In genomic region chr6:56708810-56709597, GRCh38 we compare ENCODE assay signal across 8 cellular contexts.
DNase-seq lines count a peak whose midpoint lies in the region; ATAC-seq, FAIRE-seq and TF ChIP-seq lines count a peak whose summit lies in the region.

No MANE protein-coding gene starts in this region.

- no peaks in the 10 kb centered on the region for H3K9me1 ChIP-seq in K562 (ENCODE audit: control insufficient read depth, insufficient read depth, low read length)

- TF ChIP-seq POLR2A in K562 (conservative IDR thresholded peaks at IDR 0.05), result no peak
- TF ChIP-seq POLR2A in upper lobe of left lung (IDR thresholded peaks at IDR 0.05), result no peak

- POLR2A ChIA-PET in A673 (lab: Charles Lee; ENCODE audit: low non-redundant PET) (no interaction called here), K562 (lab: Yijun Ruan, JAX) (no interaction called here)

- in situ Hi-C loops in K562 (cut with MboI), result no loop called here

- no peak overlapping the region for H2AFZ ChIP-seq in K562 (ENCODE audit: low read depth, low read length)

- 7% methylated on average over 4 of the region's 4 CpGs for WGBS in K562 (ENCODE audit: insufficient coverage, low coverage, missing lambda C conversion rate)
- WGBS in upper lobe of left lung, 2 donors, result 39 to 50% methylated on average over 4 of the region's 4 CpGs

- H3K9ac ChIP-seq in K562 (ENCODE audit: insufficient read depth in 1 of 2, low read depth in 2 of 2, low read length in 2 of 2) (no peak overlapping the region), kidney (ENCODE audit: low read length in 2 of 2) (no peak overlapping the region)

- H3K4me3 ChIP-seq in A673 (ENCODE audit: low read depth, low read length, poor library complexity, severe bottlenecking), result no peak overlapping the region
- H3K4me3 ChIP-seq in K562, result no peak overlapping the region
- no peak overlapping the region for H3K4me3 ChIP-seq in kidney (ENCODE audit: low read length in 2 of 2)
- H3K4me3 ChIP-seq in upper lobe of left lung, result no peak overlapping the region

- intact Hi-C loops in A673 (cut with micrococcal nuclease; ENCODE audit: unreplicated experiment), result loop anchor here (2.0 kb wide), 2 partner anchors 50 to 142 kb away; no protein-coding TSS in a partner anchor
- intact Hi-C loops in K562 (cut with micrococcal nuclease), result loop anchor here (5.0 kb wide), 1 partner anchor 143 kb away; no protein-coding TSS in a partner anchor
- intact Hi-C loops in kidney (cut with DNase I), result loop anchor here (10.0 kb wide), 1 partner anchor 136 kb away; no protein-coding TSS in a partner anchor

- TF ChIP-seq RAD21 in K562 (CRISPR knock-in tag; conservative IDR thresholded peaks at IDR 0.05 in 1 of 2, IDR thresholded peaks at IDR 0.05 in 1 of 2), result peak; percentile 46 to 62

- no peaks in the 10 kb centered on the region for H3K36me3 ChIP-seq in A673 (ENCODE audit: insufficient read depth, low read length, poor library complexity, severe bottlenecking)
- no peaks in the 10 kb centered on the region for H3K36me3 ChIP-seq in K562 (ENCODE audit: control insufficient read depth, insufficient read depth, low read length)
- H3K36me3 ChIP-seq in kidney (ENCODE audit: control insufficient read depth in 1 of 2, insufficient read depth in 2 of 2, low read length in 2 of 2), result no peaks in the 10 kb centered on the region
- no peaks in the 10 kb centered on the region for H3K36me3 ChIP-seq in upper lobe of left lung

- no peak for TF ChIP-seq EP300 in K562 (IDR thresholded peaks at IDR 0.05; ENCODE audit: low read length)
- TF ChIP-seq EP300 in upper lobe of left lung (IDR thresholded peaks at IDR 0.05), result no peak

- FAIRE-seq in GM19239 (lab: Jason Lieb, UNC) (peak; percentile 81), K562 (lab: Jason Lieb, UNC) (no peak), kidney (lab: Jason Lieb, UNC) (peak; percentile 66)

- no peaks in the 10 kb centered on the region for H3K27me3 ChIP-seq in A673 (replicated peaks; ENCODE audit: insufficient read depth, low read depth, low read length, poor library complexity)
- no peaks in the 10 kb centered on the region for H3K27me3 ChIP-seq in K562 (ENCODE audit: control insufficient read depth in 2 of 2, insufficient read depth in 2 of 2, low read length in 2 of 2)
- H3K27me3 ChIP-seq in upper lobe of left lung, result no peaks in the 10 kb centered on the region

- no peaks in the 10 kb centered on the region for H4K20me1 ChIP-seq in K562 (replicated peaks; ENCODE audit: control insufficient read depth, insufficient read depth, low read length)

- CTCF ChIA-PET in A673 (lab: Charles Lee), result interaction anchor here (1.2 to 2.7 kb wide), 3 partner anchors 48 to 194 kb away, joined by 4 to 10 read pairs (median 8); no protein-coding TSS in a partner anchor
- CTCF ChIA-PET in K562 (lab: Yijun Ruan, JAX; ENCODE audit: low intra/inter-chr PET ratio), result interaction anchor here (0.5 kb wide), 1 partner anchor 155 kb away, joined by 3 read pairs; no protein-coding TSS in a partner anchor

- no peaks in the 10 kb centered on the region for H3K79me2 ChIP-seq in K562 (ENCODE audit: control insufficient read depth, insufficient read depth, low read length)

- H3K9me3 ChIP-seq in A673 (ENCODE audit: low read depth, low read length, poor library complexity, severe bottlenecking) (no peaks in the 10 kb centered on the region), K562 (replicated peaks; ENCODE audit: control insufficient read depth, insufficient read depth, low read depth, low read length) (no peaks in the 10 kb centered on the region), kidney (ENCODE audit: control insufficient read depth in 1 of 2, low read length in 2 of 2) (no peaks in the 10 kb centered on the region), upper lobe of left lung (no peaks in the 10 kb centered on the region)

- BruUV-seq in A673 (replicated peaks; lab: Mats Ljungman, UMichigan) (no TSS peak), K562 (replicated peaks; lab: Mats Ljungman, UMichigan) (no TSS peak)

- H3K4me1 ChIP-seq in A673 (ENCODE audit: insufficient read depth, low read length, poor library complexity, severe bottlenecking) (peaks cover 13% of the 10 kb centered on the region), K562 (replicated peaks in 1 of 2; ENCODE audit: control insufficient read depth in 2 of 2, insufficient read depth in 2 of 2, low read length in 2 of 2) (no peaks in the 10 kb centered on the region), kidney (ENCODE audit: control insufficient read depth in 1 of 2, insufficient read depth in 1 of 2, low read depth in 1 of 2, low read length in 2 of 2) (no peaks in the 10 kb centered on the region), upper lobe of left lung (peaks cover 0 to 10% (median 3%) of the 10 kb centered on the region in 4 donors)

- DNase-seq in A673 (ENCODE audit: low spot score), result peak; percentile 80
- DNase-seq in GM19239 (ENCODE audit: insufficient read length, low spot score), result no peak
- peak; percentile 65 for DNase-seq in NCI-H345 treated with DMSO at 0.1 percent for 48 hours (lab: John Stamatoyannopoulos, UW; ENCODE audit: unreplicated experiment)
- peak; percentile 8 to 45 (median 24) for DNase-seq in K562 (ENCODE audit: extremely low read depth in 1 of 4, low spot score in 3 of 4)
- no peak for DNase-seq in kidney
- DNase-seq in upper lobe of left lung, result no peak

- TF ChIP-seq CTCF in A673 (conservative IDR thresholded peaks at IDR 0.05; ENCODE audit: low read depth, low read length), result peak; percentile 84
- peak in 2 of 3 experiments; percentile 43 to 64; a peak in 4 of 6 replicates for TF ChIP-seq CTCF in K562 (IDR thresholded peaks at IDR 0.05 in 2 of 3, conservative IDR thresholded peaks at IDR 0.05 in 1 of 3; ENCODE audit: insufficient read depth in 2 of 3, low read depth in 1 of 3, low read length in 3 of 3)
- TF ChIP-seq CTCF in kidney (IDR thresholded peaks at IDR 0.05; ENCODE audit: borderline replicate concordance, extremely low read depth, insufficient read depth), result peak; percentile 50
- TF ChIP-seq CTCF in upper lobe of left lung (IDR thresholded peaks at IDR 0.05), result peak; percentile 42 to 60 (median 57)

- H3K27ac ChIP-seq in A673 (ENCODE audit: low read depth, low read length, poor library complexity, severe bottlenecking), result no peak overlapping the region
- no peak overlapping the region for H3K27ac ChIP-seq in K562 (ENCODE audit: extremely low read depth, low read depth, low read length)
- H3K27ac ChIP-seq in kidney (ENCODE audit: low read depth in 2 of 2, low read length in 2 of 2), result no peak overlapping the region
- H3K27ac ChIP-seq in upper lobe of left lung, result peak overlapping the region in 2 of 4 donors; percentile 4 to 25

- ATAC-seq in K562 (peak; percentile 78), upper lobe of left lung (ENCODE audit: low FRiP score in 2 of 2) (peak in 1 of 2 donors; percentile 81), GM21576 (IDR thresholded peaks at IDR 0.05; ENCODE audit: unreplicated experiment) (no peak), GM19455 (IDR thresholded peaks at IDR 0.05; ENCODE audit: unreplicated experiment) (no peak)

- no peak overlapping the region for H3K4me2 ChIP-seq in K562 (ENCODE audit: insufficient read depth, low read length)

TF ChIP-seq in K562, 482 proteins besides CTCF, POLR2A, EP300 and RAD21:
- peak; percentile 58; the same call in 1 of the 2 replicates for TF ChIP-seq CEBPB (tag; IDR thresholded peaks at IDR 0.05)
- peak; percentile 38; the same call in 1 of the 2 replicates for TF ChIP-seq MAFK (IDR thresholded peaks at IDR 0.05; ENCODE audit: low read length)
- TF ChIP-seq ZNF384 (IDR thresholded peaks at IDR 0.05; ENCODE audit: low read depth, low read length), result peak; percentile 18; the same call in 1 of the 2 replicates
- no peak for TF ChIP-seq ZNF134 (CRISPR knock-in tag; conservative IDR thresholded peaks at IDR 0.05)
- no peak for TF ChIP-seq MXD1 (CRISPR knock-in tag; IDR thresholded peaks at IDR 0.05; ENCODE audit: borderline replicate concordance, poor library complexity, severe bottlenecking)
- peak; percentile 92 for TF ChIP-seq ZNF316 (IDR thresholded peaks at IDR 0.05)
- no peak for TF ChIP-seq POLR2H (tag; IDR thresholded peaks at IDR 0.05; ENCODE audit: low read depth)
- TF ChIP-seq DEAF1 (CRISPR knock-in tag; IDR thresholded peaks at IDR 0.05), result peak; percentile 31; the same call in 1 of the 2 replicates
- 0 out of 2 replicates have a peak, but pooled peaks have one; percentile 8 for TF ChIP-seq ATF3 (IDR thresholded peaks at IDR 0.05)
- no peak for TF ChIP-seq ATF3 (CRISPR knock-in tag; conservative IDR thresholded peaks at IDR 0.05)
- TF ChIP-seq C11orf30 (IDR thresholded peaks at IDR 0.05; ENCODE audit: low read depth), result peak; percentile 80
- TF ChIP-seq MAFG (tag; conservative IDR thresholded peaks at IDR 0.05), result peak; percentile 80
- TF ChIP-seq RBM25 (IDR thresholded peaks at IDR 0.05; ENCODE audit: low read depth, low read length, severe bottlenecking), result peak; percentile 95

Comparison
In these comparisons a context has a peak if more than half of its experiments do, and no peak if none do; other contexts are left out.
1. DNase-seq: peak in A673 (single experiment), NCI-H345 treated with DMSO at 0.1 percent for 48 hours (single experiment) and K562 (4 of 4); none in GM19239 (single experiment), kidney (single experiment) and upper lobe of left lung (0 of 2).
2. Peak in every context shown above with its lines, with median percentiles within 50 percentile points of each other: CTCF ChIP-seq.